Comparison of ENCODE assay signal across 17 cellular contexts in the genomic region with DNA sequence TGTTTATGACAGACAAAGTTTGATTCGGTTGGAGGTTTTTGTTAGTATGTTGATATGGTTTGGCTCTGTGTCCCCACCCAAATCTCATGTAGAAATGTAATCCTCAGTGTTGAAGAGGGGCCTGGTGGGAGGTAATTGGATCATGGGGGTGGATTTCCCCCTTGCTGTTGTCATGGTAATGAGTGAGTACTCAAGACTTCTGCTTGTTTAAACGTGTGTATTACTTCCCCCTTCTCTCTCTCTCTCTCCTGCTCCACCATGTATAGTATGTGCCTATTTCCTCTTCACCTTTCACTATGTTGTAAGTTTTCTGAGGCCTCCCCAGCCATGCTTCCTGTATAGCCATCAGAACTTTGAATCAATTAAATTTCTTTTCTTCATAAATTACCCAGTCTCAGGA.
"Had no signal": no experiment of that assay in that cellular context is flagged by ENCODE, and none has a peak within 500 bp of the region (broad histone marks: within the 10 kb centered on the region; RNA-seq: fewer than 3 reads in every experiment).

No MANE protein-coding gene starts in this region.

- H3K36me3 ChIP-seq: neutrophil, right atrium auricular region had no signal

- DNase-seq: dermis blood vessel endothelial cell; foreskin melanocyte; head of caudate nucleus; left colon; left ventricle myocardium superior; mesenchymal stem cell; naive thymus-derived CD4-positive, alpha-beta T cell; nephron progenitor cell; posterior cingulate gyrus; small intestine; stimulated activated CD4-positive, alpha-beta T cell treated with anti-CD3 and anti-CD28 coated beads, Interleukin-12 subunit alpha, Interleukin-12 subunit beta, amount 100 ng/mL, for 4 hours; stimulated activated naive CD4-positive, alpha-beta T cell had no signal

- H3K4me3 Mint-ChIP-seq: naive thymus-derived CD4-positive, alpha-beta T cell; nephron progenitor cell; type B pancreatic cell had no signal

- H3K4me3 ChIP-seq: hepatocyte, lung, right atrium auricular region had no signal

- H3K9me3 ChIP-seq: neutrophil, right atrium auricular region had no signal

- H3K4me1 Mint-ChIP-seq: naive thymus-derived CD4-positive, alpha-beta T cell; nephron progenitor cell had no signal

- H3K27me3 ChIP-seq: hepatocyte, neutrophil, right atrium auricular region had no signal

- H3K4me1 ChIP-seq: right atrium auricular region had no signal

- H3K27ac ChIP-seq: hepatocyte, neutrophil, right atrium auricular region had no signal

- H3K9me3 Mint-ChIP-seq: type B pancreatic cell had no signal

- ATAC-seq: left colon; left ventricle myocardium superior; naive thymus-derived CD4-positive, alpha-beta T cell had no signal

- H3K36me3 Mint-ChIP-seq: naive thymus-derived CD4-positive, alpha-beta T cell; type B pancreatic cell had no signal

- H3K27me3 Mint-ChIP-seq: naive thymus-derived CD4-positive, alpha-beta T cell; type B pancreatic cell had no signal

- H3K27ac Mint-ChIP-seq: naive thymus-derived CD4-positive, alpha-beta T cell; nephron progenitor cell; type B pancreatic cell had no signal
